Comparison of ENCODE assay signal across 8 cellular contexts in genomic region chr13:48304132-48304876, GRCh38. TPM values are rescaled to one million over a fixed set of nuclear protein-coding genes. Genes with fewer than 3 reads are reported as not detected.
A peak's percentile ranks its signal among the peaks of the same experiment; 100 is the strongest.
DNase-seq lines count a peak whose midpoint lies in the region; ATAC-seq and TF ChIP-seq lines count a peak whose summit lies in the region.

No MANE protein-coding gene starts in this region.

- H3K9ac ChIP-seq in SK-N-MC (ENCODE audit: insufficient read length) (peak overlapping the region; percentile 98), stomach smooth muscle (ENCODE audit: low read length in 2 of 2) (peak overlapping the region; percentile 77 to 97)

- ATAC-seq in GM19463 (IDR thresholded peaks at IDR 0.05; ENCODE audit: unreplicated experiment) (peak; percentile 60), HG03460 (IDR thresholded peaks at IDR 0.05; ENCODE audit: unreplicated experiment) (peak; percentile 72), left lung (peak; percentile 34)

- H3K27me3 ChIP-seq in left lung (no peaks in the 10 kb centered on the region), stomach smooth muscle (ENCODE audit: control insufficient read depth in 1 of 2, insufficient read depth in 2 of 2, low read length in 2 of 2) (no peaks in the 10 kb centered on the region)

- H3K9me3 ChIP-seq in SK-N-MC (ENCODE audit: low read depth, low read length), result no peaks in the 10 kb centered on the region
- H3K9me3 ChIP-seq in left lung, result no peaks in the 10 kb centered on the region
- H3K9me3 ChIP-seq in stomach smooth muscle (ENCODE audit: control insufficient read depth in 2 of 2, low read length in 2 of 2), result no peaks in the 10 kb centered on the region

- H3K4me1 ChIP-seq in left lung, result peaks cover 7 to 46% of the 10 kb centered on the region in 2 donors
- peaks cover 3% of the 10 kb centered on the region for H3K4me1 ChIP-seq in stomach smooth muscle (ENCODE audit: control insufficient read depth, insufficient read depth, low read length)

- no peaks in the 10 kb centered on the region for H3K36me3 ChIP-seq in SK-N-MC (ENCODE audit: insufficient read depth, low read length)
- peaks cover 0 to 16% of the 10 kb centered on the region in 2 donors for H3K36me3 ChIP-seq in left lung
- no peaks in the 10 kb centered on the region for H3K36me3 ChIP-seq in stomach smooth muscle (ENCODE audit: control insufficient read depth in 2 of 2, insufficient read depth in 2 of 2, low read length in 2 of 2)

- TF ChIP-seq CTCF in coronary artery (IDR thresholded peaks at IDR 0.05), result no peak
- no peak for TF ChIP-seq CTCF in left lung (IDR thresholded peaks at IDR 0.05)

- intact Hi-C loops in left lung (cut with DNase I), result no loop called here

- peak; percentile 1 for DNase-seq in NCI-H2196 (lab: John Stamatoyannopoulos, UW; ENCODE audit: unreplicated experiment)
- DNase-seq in NCI-H2196 treated with DMSO at 0.1 percent for 48 hours (lab: John Stamatoyannopoulos, UW; ENCODE audit: unreplicated experiment), result no peak
- no peak for DNase-seq in SK-N-MC (ENCODE audit: low read depth, low spot score)
- no peak for DNase-seq in coronary artery (ENCODE audit: low spot score)
- peak in 1 of 2 donors; percentile 43 for DNase-seq in left lung

- peak overlapping the region; percentile 96 for H3K4me3 ChIP-seq in SK-N-MC
- H3K4me3 ChIP-seq in coronary artery, result peak overlapping the region; percentile 100
- peak overlapping the region; percentile 91 to 96 for H3K4me3 ChIP-seq in left lung
- peak overlapping the region; percentile 87 to 95 for H3K4me3 ChIP-seq in stomach smooth muscle (ENCODE audit: low read length in 2 of 2)

- peak overlapping the region; percentile 98 for H3K27ac ChIP-seq in SK-N-MC
- H3K27ac ChIP-seq in coronary artery, result peak overlapping the region; percentile 98 to 100
- H3K27ac ChIP-seq in left lung, result peak overlapping the region; percentile 99 to 100
- peak overlapping the region; percentile 99 for H3K27ac ChIP-seq in stomach smooth muscle (ENCODE audit: low read length)

RNA-seq across cellular contexts. Expression of gene RB1, which starts 0.8 kb away (rescaled TPM):
- total RNA-seq in left lung, result 10 to 100 TPM; 32.1 to 45.7 TPM
